Comparison of ENCODE assay signal across 8 cellular contexts in the genomic region with DNA sequence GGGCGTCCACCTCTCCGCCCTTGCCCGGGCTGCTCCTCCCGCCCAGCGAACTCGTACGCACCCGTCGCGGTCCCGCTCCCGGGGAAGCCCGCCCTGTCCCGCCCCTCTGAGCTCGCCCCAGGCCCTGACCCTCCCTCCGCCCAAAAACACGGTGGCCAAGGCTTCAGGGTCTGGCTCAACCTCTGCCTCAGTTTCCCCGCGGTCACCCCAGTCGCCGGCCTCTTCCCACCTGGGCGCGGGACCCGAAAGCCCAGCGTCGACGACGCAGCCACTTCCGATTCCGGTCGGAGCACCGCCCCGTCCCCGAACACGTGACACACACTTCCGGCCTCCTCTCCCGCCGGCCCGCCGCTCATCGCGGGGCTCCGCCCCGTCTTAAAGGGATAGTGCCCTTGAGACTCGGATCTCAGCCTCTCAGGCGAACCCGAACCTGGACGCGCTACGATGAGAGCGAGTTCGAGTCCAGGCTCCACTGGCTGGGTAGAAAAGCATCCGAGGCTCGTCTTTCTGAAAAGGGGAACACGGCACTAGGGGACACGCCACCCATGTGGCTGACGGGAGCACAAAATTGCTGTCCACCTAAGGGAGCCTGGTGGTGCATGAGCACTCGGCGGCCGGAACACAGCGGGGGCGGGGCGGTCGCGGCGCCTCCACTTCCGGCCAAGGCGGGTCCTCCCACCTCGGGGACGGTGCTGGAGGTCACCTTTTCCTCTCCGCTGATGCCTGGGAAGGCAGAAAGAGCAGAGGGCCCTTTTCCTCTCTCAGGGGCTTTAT. TPM values are rescaled to one million over a fixed set of nuclear protein-coding genes. Genes with fewer than 3 reads are reported as not detected.
A peak's percentile ranks its signal among the peaks of the same experiment; 100 is the strongest.
DNase-seq lines count a peak whose midpoint lies in the region; ATAC-seq and TF ChIP-seq lines count a peak whose summit lies in the region.

A gene (minus strand): TSS at position 282 of the 774 bp plus-strand sequence. CDS start 312 bp downstream, outside the sequence.

- peak within 1 kb of the TSS; percentile 93 to 99 (median 97) for H3K27ac Mint-ChIP-seq in naive thymus-derived CD8-positive, alpha-beta T cell
- H3K27ac Mint-ChIP-seq in stimulated activated naive B cell treated with anti-CD40 and anti-IgM and Interleukin-4, amounts not matched to agents 10 μg/mL and 1 μg/mL and 100 μg/mL, for 72 hours, result peak within 1 kb of the TSS; percentile 94

- H3K4me1 Mint-ChIP-seq in naive thymus-derived CD8-positive, alpha-beta T cell, result peaks cover 7 to 24% (median 16%) of the 10 kb centered on the region in 4 donors
- peaks cover 13 to 30% of the 10 kb centered on the region in 2 donors for H3K4me1 Mint-ChIP-seq in stimulated activated naive B cell treated with anti-CD40 and anti-IgM and Interleukin-4, amounts not matched to agents 10 μg/mL and 1 μg/mL and 100 μg/mL, for 72 hours

- no peaks in the 10 kb centered on the region for H3K9me3 ChIP-seq in GM23248 (ENCODE audit: low read depth)
- no peaks in the 10 kb centered on the region for H3K9me3 ChIP-seq in fibroblast of lung (ENCODE audit: control insufficient read depth, insufficient read depth, low read depth, low read length)

- peak within 1 kb of the TSS; percentile 11; the same call in 1 of the 2 replicates for H3K27ac ChIP-seq in GM23248
- peak within 1 kb of the TSS; percentile 79 for H3K27ac ChIP-seq in RWPE1
- H3K27ac ChIP-seq in fibroblast of lung (ENCODE audit: insufficient read depth, low read length), result peak within 1 kb of the TSS; percentile 68

- CTCF ChIA-PET in RWPE1 (lab: Yijun Ruan, JAX), result interaction anchor here (0.7 kb wide), 1 partner anchor 27 kb away, joined by 3 read pairs; no protein-coding TSS in a partner anchor

- WGBS in GM23248 (ENCODE audit: low coverage in 1 of 2, low lambda C conversion rate in 2 of 2, missing lambda C conversion rate in 2 of 2), 2 experiments, result 2% methylated on average over 55 to 64 of the region's 71 CpGs

- in situ Hi-C loops in GM23248 (cut with MboI), result no loop called here

- no peaks in the 10 kb centered on the region for H3K9me3 Mint-ChIP-seq in naive thymus-derived CD8-positive, alpha-beta T cell
- no peaks in the 10 kb centered on the region for H3K9me3 Mint-ChIP-seq in stimulated activated naive B cell treated with anti-CD40 and anti-IgM and Interleukin-4, amounts not matched to agents 10 μg/mL and 1 μg/mL and 100 μg/mL, for 72 hours

- H3K79me2 ChIP-seq in GM23248 (ENCODE audit: insufficient read depth), result peaks cover 28% of the 10 kb centered on the region
- peaks cover 9% of the 10 kb centered on the region for H3K79me2 ChIP-seq in fibroblast of lung (ENCODE audit: control insufficient read depth, insufficient read depth, low read length)

- peak within 1 kb of the TSS; percentile 98 for H2AFZ ChIP-seq in GM23248
- H2AFZ ChIP-seq in fibroblast of lung (ENCODE audit: low read length), result peak within 1 kb of the TSS; percentile 99

- DNase-seq in DMS79 treated with DMSO at 0.1 percent for 48 hours (lab: John Stamatoyannopoulos, UW) (peak; percentile 86), GM23248 (peak; percentile 98), LoVo (ENCODE audit: low spot score) (peak; percentile 94), RWPE1 (ENCODE audit: low spot score) (peak; percentile 93), fibroblast of lung (ENCODE audit: low read depth in 2 of 2) (peak; percentile 88 to 92)
- peak; percentile 84 to 87 for DNase-seq in activated T-helper 1 cell treated with anti-CD3 and anti-CD28 coated beads, Interleukin-2, amount 50 U/mL, for 16 hours (ENCODE audit: low read depth in 1 of 2, low spot score in 1 of 2)
- peak; percentile 82 to 94 (median 86) for DNase-seq in naive thymus-derived CD8-positive, alpha-beta T cell
- DNase-seq in stimulated activated naive B cell treated with anti-CD40 and anti-IgM and Interleukin-4, amounts not matched to agents 10 μg/mL and 1 μg/mL and 100 μg/mL, for 72 hours, result peak; percentile 93

- H3K36me3 ChIP-seq in GM23248 (ENCODE audit: low read depth), result no peaks in the 10 kb centered on the region
- peaks cover 2% of the 10 kb centered on the region for H3K36me3 ChIP-seq in fibroblast of lung (ENCODE audit: control insufficient read depth, insufficient read depth, low read length)

- H3K27me3 Mint-ChIP-seq in naive thymus-derived CD8-positive, alpha-beta T cell, result no peaks in the 10 kb centered on the region
- H3K27me3 Mint-ChIP-seq in stimulated activated naive B cell treated with anti-CD40 and anti-IgM and Interleukin-4, amounts not matched to agents 10 μg/mL and 1 μg/mL and 100 μg/mL, for 72 hours, result no peaks in the 10 kb centered on the region

- H3K36me3 Mint-ChIP-seq in naive thymus-derived CD8-positive, alpha-beta T cell, result peaks cover 0 to 9% (median 2%) of the 10 kb centered on the region in 3 donors
- H3K36me3 Mint-ChIP-seq in stimulated activated naive B cell treated with anti-CD40 and anti-IgM and Interleukin-4, amounts not matched to agents 10 μg/mL and 1 μg/mL and 100 μg/mL, for 72 hours, result peaks cover 19 to 26% of the 10 kb centered on the region in 2 donors

- TF ChIP-seq CTCF in RWPE1 (conservative IDR thresholded peaks at IDR 0.05; ENCODE audit: low read depth) (no peak), fibroblast of lung (conservative IDR thresholded peaks at IDR 0.05 in 1 of 2, IDR thresholded peaks at IDR 0.05 in 1 of 2; ENCODE audit: low read depth in 1 of 2, low read length in 2 of 2) (no peak)

- no peaks in the 10 kb centered on the region for H3F3A ChIP-seq in GM23248 (ENCODE audit: insufficient read depth)

- H3K9ac ChIP-seq in GM23248 (peak within 1 kb of the TSS; percentile 73), fibroblast of lung (ENCODE audit: insufficient read depth, low read length) (peak within 1 kb of the TSS; percentile 76)

- POLR2A ChIA-PET in RWPE1 (lab: Yijun Ruan, JAX; ENCODE audit: low non-redundant PET), result no interaction called here
- POLR2A ChIA-PET in naive thymus-derived CD8-positive, alpha-beta T cell (lab: Charles Lee), result interaction anchor here (0.6 to 2.3 kb wide), 3 partner anchors 12 to 74 kb away, joined by 3 to 14 read pairs (median 3); a partner anchor contains a TSS

- H3K4me1 ChIP-seq in GM23248 (ENCODE audit: insufficient read depth), result no peaks in the 10 kb centered on the region
- no peaks in the 10 kb centered on the region for H3K4me1 ChIP-seq in fibroblast of lung (ENCODE audit: control insufficient read depth, extremely low read depth, insufficient read depth, low read length)

- H3K27me3 ChIP-seq in GM23248 (replicated peaks; ENCODE audit: insufficient read depth) (no peaks in the 10 kb centered on the region), fibroblast of lung (ENCODE audit: control insufficient read depth, insufficient read depth, low read length) (no peaks in the 10 kb centered on the region)

- H3K4me2 ChIP-seq in GM23248 (ENCODE audit: unreplicated experiment), result peak within 1 kb of the TSS; percentile 80
- H3K4me2 ChIP-seq in fibroblast of lung (ENCODE audit: extremely low read depth, insufficient read depth, low read length), result peak within 1 kb of the TSS; percentile 87

- H3K4me3 Mint-ChIP-seq in naive thymus-derived CD8-positive, alpha-beta T cell, result peak within 1 kb of the TSS; percentile 96 to 100 (median 98)
- peak within 1 kb of the TSS; percentile 94 to 95 for H3K4me3 Mint-ChIP-seq in stimulated activated naive B cell treated with anti-CD40 and anti-IgM and Interleukin-4, amounts not matched to agents 10 μg/mL and 1 μg/mL and 100 μg/mL, for 72 hours

- no peaks in the 10 kb centered on the region for H3K9me2 ChIP-seq in GM23248 (ENCODE audit: insufficient read depth)

- H4K20me1 ChIP-seq in GM23248 (ENCODE audit: insufficient read depth), result no peaks in the 10 kb centered on the region
- no peaks in the 10 kb centered on the region for H4K20me1 ChIP-seq in fibroblast of lung (ENCODE audit: control insufficient read depth, extremely low read depth, insufficient read depth, low read length)

- ATAC-seq in naive thymus-derived CD8-positive, alpha-beta T cell, result peak; percentile 96 to 98
- peak; percentile 97 to 98 for ATAC-seq in stimulated activated naive B cell treated with anti-CD40 and anti-IgM and Interleukin-4, amounts not matched to agents 10 μg/mL and 1 μg/mL and 100 μg/mL, for 72 hours (replicated peaks)

- H3K4me3 ChIP-seq in GM23248, result peak within 1 kb of the TSS; percentile 83
- H3K4me3 ChIP-seq in fibroblast of lung (replicated peaks in 1 of 4; ENCODE audit: control extremely low read depth in 1 of 4, insufficient read depth in 1 of 4, low read depth in 3 of 4, low read length in 4 of 4), result peak within 1 kb of the TSS; percentile 76 to 87 (median 82)

RNA-seq across cellular contexts. Expression of the gene that starts here (rescaled TPM):
- total RNA-seq in GM23248 (2014; rRNA removed; shearing (Covaris generic)), result 35.9 and 40.2 TPM in 2 replicates
- polyA plus RNA-seq in GM23248 (2016; fragmentation: Nextera tagmentation; extraction: Ambion mirVana) (33.2 and 34.7 TPM in 2 replicates), fibroblast of lung (11.2 and 12.0 TPM in 2 replicates)
- 21.8 and 24.8 TPM in 2 replicates for total RNA-seq in fibroblast of lung
- 18.2 and 25.0 TPM in 2 replicates for polyA plus RNA-seq in fibroblast of lung (2012)
- 13.4 and 27.6 TPM in 2 replicates for polyA minus RNA-seq in fibroblast of lung (ENCODE audit: low replicate concordance)
- total RNA-seq in naive thymus-derived CD8-positive, alpha-beta T cell, result 10 to 100 TPM; 58.3 to 59.7 TPM
- polyA plus RNA-seq in naive thymus-derived CD8-positive, alpha-beta T cell, result 10 to 100 TPM; 31.3 to 50.3 (median 32.5) TPM

Comparison
In these comparisons a context has a peak if more than half of its experiments do, and no peak if none do; other contexts are left out.
1. Peak in every context shown above with its lines: DNase-seq, ATAC-seq, H3K4me3 ChIP-seq and H3K27ac ChIP-seq.
2. H3K27ac ChIP-seq: peak in every context shown above with its lines; median percentile 79 in RWPE1; 68 in fibroblast of lung; 11 in GM23248.